In genomic region chr2:28391564-28392296, GRCh38 we compare ENCODE assay signal across 1 cellular context.
TF ChIP-seq lines count a peak whose summit lies in the region.

No MANE protein-coding gene starts in this region.

TF ChIP-seq in HepG2, 621 proteins besides CTCF, POLR2A, EP300 and RAD21 (continued from another document and continues in another):
- TF ChIP-seq ZBTB49 (CRISPR knock-in tag; IDR thresholded peaks at IDR 0.05; ENCODE audit: borderline replicate concordance) = no peak
- TF ChIP-seq FOXK2 (IDR thresholded peaks at IDR 0.05) = no peak
- no peak for TF ChIP-seq ZNF383 (CRISPR knock-in tag; IDR thresholded peaks at IDR 0.05; ENCODE audit: borderline replicate concordance)
- TF ChIP-seq HHEX (CRISPR knock-in tag; IDR thresholded peaks at IDR 0.05) = no peak
- no peak for TF ChIP-seq KDM4B (CRISPR knock-in tag; IDR thresholded peaks at IDR 0.05)
- no peak for TF ChIP-seq NFYC (CRISPR knock-in tag; IDR thresholded peaks at IDR 0.05)
- TF ChIP-seq ZNF34 (CRISPR knock-in tag; IDR thresholded peaks at IDR 0.05; ENCODE audit: borderline replicate concordance) = peak; percentile 19; the same call in 1 of the 2 replicates
- TF ChIP-seq GZF1 (CRISPR knock-in tag; IDR thresholded peaks at IDR 0.05) = no peak
- TF ChIP-seq ZNF33B (CRISPR knock-in tag; IDR thresholded peaks at IDR 0.05) = no peak
- peak; percentile 11; the same call in 1 of the 2 replicates for TF ChIP-seq TFDP2 (CRISPR knock-in tag; IDR thresholded peaks at IDR 0.05)
- TF ChIP-seq POGZ (CRISPR knock-in tag; IDR thresholded peaks at IDR 0.05) = no peak
- TF ChIP-seq SSRP1 (CRISPR knock-in tag; IDR thresholded peaks at IDR 0.05) = peak; percentile 73; the same call in 1 of the 2 replicates
- no peak for TF ChIP-seq PLSCR1 (CRISPR knock-in tag; IDR thresholded peaks at IDR 0.05; ENCODE audit: borderline replicate concordance)
- 0 out of 2 replicates have a peak, but pooled peaks have one; percentile 10 for TF ChIP-seq ARID3A (IDR thresholded peaks at IDR 0.05; ENCODE audit: low read depth, low read length)
- TF ChIP-seq MEF2D (CRISPR knock-in tag; IDR thresholded peaks at IDR 0.05) = no peak
- no peak for TF ChIP-seq NBN (conservative IDR thresholded peaks at IDR 0.05)
- peak; percentile 47; the same call in 1 of the 2 replicates for TF ChIP-seq IRF2 (CRISPR knock-in tag; IDR thresholded peaks at IDR 0.05)
- TF ChIP-seq DRAP1 (CRISPR knock-in tag; IDR thresholded peaks at IDR 0.05) = peak; percentile 47; the same call in 1 of the 2 replicates
- peak; percentile 94 for TF ChIP-seq ZNF768 (CRISPR knock-in tag; IDR thresholded peaks at IDR 0.05)
- TF ChIP-seq ZNF382 (CRISPR knock-in tag; IDR thresholded peaks at IDR 0.05; ENCODE audit: borderline replicate concordance) = no peak
- TF ChIP-seq ZNF251 (CRISPR knock-in tag; IDR thresholded peaks at IDR 0.05) = no peak
- no peak for TF ChIP-seq PBX2 (CRISPR knock-in tag; IDR thresholded peaks at IDR 0.05)
- TF ChIP-seq FOXO1 (CRISPR knock-in tag; IDR thresholded peaks at IDR 0.05) = peak; percentile 9; the same call in 1 of the 2 replicates
- peak; percentile 47; the same call in 1 of the 2 replicates for TF ChIP-seq DPF2 (CRISPR knock-in tag; IDR thresholded peaks at IDR 0.05; ENCODE audit: borderline replicate concordance, low read depth)
- TF ChIP-seq GRHL1 (CRISPR knock-in tag; conservative IDR thresholded peaks at IDR 0.05) = no peak
- no peak for TF ChIP-seq DBP (CRISPR knock-in tag; IDR thresholded peaks at IDR 0.05; ENCODE audit: not compliant biosample characterization)
- TF ChIP-seq TAF1 (CRISPR knock-in tag; IDR thresholded peaks at IDR 0.05) = no peak
- no peak for TF ChIP-seq ZBTB21 (CRISPR knock-in tag; IDR thresholded peaks at IDR 0.05)
- TF ChIP-seq SKI (IDR thresholded peaks at IDR 0.05; ENCODE audit: partially characterized antibody) = no peak
- TF ChIP-seq ZKSCAN1 (IDR thresholded peaks at IDR 0.05; ENCODE audit: low read length) = 0 out of 2 replicates have a peak, but pooled peaks have one; percentile 14
- no peak for TF ChIP-seq CCDC6 (CRISPR knock-in tag; IDR thresholded peaks at IDR 0.05)
- peak; percentile 63 for TF ChIP-seq HNF4A (CRISPR knock-in tag; IDR thresholded peaks at IDR 0.05)
- TF ChIP-seq ZKSCAN5 (CRISPR knock-in tag; IDR thresholded peaks at IDR 0.05) = no peak
- TF ChIP-seq FOXP1 (IDR thresholded peaks at IDR 0.05) = no peak
- no peak for TF ChIP-seq FOXP1 (CRISPR knock-in tag; IDR thresholded peaks at IDR 0.05)
- no peak for TF ChIP-seq SMARCE1 (IDR thresholded peaks at IDR 0.05; ENCODE audit: borderline replicate concordance)
- no peak for TF ChIP-seq SALL1 (CRISPR knock-in tag; IDR thresholded peaks at IDR 0.05)
- peak; percentile 40; the same call in 1 of the 2 replicates for TF ChIP-seq ELF3 (CRISPR knock-in tag; IDR thresholded peaks at IDR 0.05)
- no peak for TF ChIP-seq ARNT2 (CRISPR knock-in tag; IDR thresholded peaks at IDR 0.05; ENCODE audit: low read depth)
- TF ChIP-seq ZNF615 (CRISPR knock-in tag; IDR thresholded peaks at IDR 0.05; ENCODE audit: borderline replicate concordance) = peak; percentile 25; the same call in 1 of the 2 replicates
- TF ChIP-seq STAT5B (CRISPR knock-in tag; IDR thresholded peaks at IDR 0.05) = no peak
- TF ChIP-seq ZMYM4 (CRISPR knock-in tag; IDR thresholded peaks at IDR 0.05) = no peak
- TF ChIP-seq HMG20B (CRISPR knock-in tag; conservative IDR thresholded peaks at IDR 0.05) = no peak
- 0 out of 2 replicates have a peak, but pooled peaks have one; percentile 20 for TF ChIP-seq HMGXB3 (CRISPR knock-in tag; IDR thresholded peaks at IDR 0.05; ENCODE audit: borderline replicate concordance)
- peak; percentile 93 for TF ChIP-seq TFAP4 (IDR thresholded peaks at IDR 0.05; ENCODE audit: borderline replicate concordance, low read depth)
- no peak for TF ChIP-seq ZNF430 (CRISPR knock-in tag; IDR thresholded peaks at IDR 0.05)
- no peak for TF ChIP-seq XRCC5 (optimal IDR thresholded peaks at IDR 0.05; ENCODE audit: low read length)
- TF ChIP-seq ATM (IDR thresholded peaks at IDR 0.05; ENCODE audit: borderline replicate concordance) = no peak
- peak; percentile 31; the same call in 1 of the 2 replicates for TF ChIP-seq KLF11 (CRISPR knock-in tag; IDR thresholded peaks at IDR 0.05)
- TF ChIP-seq ZNF556 (CRISPR knock-in tag; IDR thresholded peaks at IDR 0.05; ENCODE audit: borderline replicate concordance) = 0 out of 2 replicates have a peak, but pooled peaks have one; percentile 83
- no peak for TF ChIP-seq ZNF558 (CRISPR knock-in tag; IDR thresholded peaks at IDR 0.05; ENCODE audit: borderline replicate concordance)
- TF ChIP-seq ZNF75D (CRISPR knock-in tag; IDR thresholded peaks at IDR 0.05; ENCODE audit: borderline replicate concordance) = no peak
- no peak for TF ChIP-seq NFE2L2 (IDR thresholded peaks at IDR 0.05; ENCODE audit: low read length)
- TF ChIP-seq ZNF704 (CRISPR knock-in tag; IDR thresholded peaks at IDR 0.05; ENCODE audit: borderline replicate concordance) = no peak
- TF ChIP-seq ASH2L (IDR thresholded peaks at IDR 0.05; ENCODE audit: insufficient read length, low read depth, low read length) = no peak
- no peak for TF ChIP-seq KMT2B (CRISPR knock-in tag; IDR thresholded peaks at IDR 0.05)
